In the genomic region with DNA sequence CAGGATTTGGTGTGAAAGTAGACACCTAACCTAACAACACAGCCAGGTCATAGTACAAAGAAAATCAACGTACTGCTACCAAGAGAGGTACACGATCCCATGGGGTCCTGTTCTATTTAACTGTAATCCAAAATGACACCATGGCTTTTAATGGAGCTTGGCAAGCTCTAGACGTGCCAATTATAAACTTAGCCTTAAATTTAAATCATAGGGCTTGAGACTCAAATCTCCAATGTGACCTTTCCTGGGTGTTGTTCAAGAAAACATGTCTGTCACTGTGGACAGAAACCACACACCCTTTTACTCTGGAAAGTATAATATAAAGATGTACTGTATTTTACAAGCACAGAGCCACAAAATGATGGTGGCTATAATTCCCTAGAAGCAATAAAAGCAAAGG, we compare ENCODE assay signal across 29 cellular contexts.
"Had no signal": no experiment of that assay in that cellular context is flagged by ENCODE, and none has a peak within 500 bp of the region (broad histone marks: within the 10 kb centered on the region; RNA-seq: fewer than 3 reads in every experiment).

No MANE protein-coding gene starts in this region.

- H3K9me3 Mint-ChIP-seq: activated B cell treated with CpG ODN at 0.5 μM for 24 hours; activated CD4-positive, alpha-beta T cell treated with anti-CD3 and anti-CD28 coated beads, Interleukin-2, amount 10 ng/mL, durations not matched to agents 24 days and 14 days; activated T-cell treated with anti-CD3 and anti-CD28 coated beads, Interleukin-2, amount 50 U/mL, for 24 hours; activated T-helper 1 cell treated with anti-CD3 and anti-CD28 coated beads, Interleukin-12 subunit alpha, Interleukin-12 subunit beta, Interleukin-2, Interleukin-4 antibody, amounts not matched to agents 30 ng/mL and 10 ng/mL and 1 ng/mL, durations not matched to agents 14 hours and 24 hours and 36 hours; T-cell had no signal

- H3K4me3 ChIP-seq: ascending aorta, body of pancreas, SJSA1 had no signal

- H3K36me3 Mint-ChIP-seq: activated CD8-positive, alpha-beta memory T cell treated with anti-CD3 and anti-CD28 coated beads, Interleukin-2, amount 10 ng/mL, durations not matched to agents 7 days and 5 days; activated naive CD4-positive, alpha-beta T cell treated with anti-CD3 and anti-CD28 coated beads, Interleukin-2, amount 50 U/mL, for 24 hours; T-cell had no signal

- H3K9me3 ChIP-seq: ascending aorta, body of pancreas, SJSA1 had no signal

- H3K27ac Mint-ChIP-seq: activated B cell treated with CpG ODN at 0.5 μM for 24 hours; activated CD4-positive, alpha-beta T cell treated with anti-CD3 and anti-CD28 coated beads, Interleukin-2, amount 10 ng/mL, durations not matched to agents 24 days and 14 days; activated CD8-positive, alpha-beta memory T cell treated with anti-CD3 and anti-CD28 coated beads, Interleukin-2, amount 10 ng/mL, durations not matched to agents 7 days and 5 days; activated naive CD4-positive, alpha-beta T cell treated with anti-CD3 and anti-CD28 coated beads, Interleukin-2, amount 50 U/mL, for 24 hours; activated T-cell treated with anti-CD3 and anti-CD28 coated beads, Interleukin-2, amount 50 U/mL, for 24 hours; activated T-helper 1 cell treated with anti-CD3 and anti-CD28 coated beads, Interleukin-12 subunit alpha, Interleukin-12 subunit beta, Interleukin-2, Interleukin-4 antibody, amounts not matched to agents 30 ng/mL and 10 ng/mL and 1 ng/mL, durations not matched to agents 14 hours and 24 hours and 36 hours; T-cell had no signal

- H3K4me3 Mint-ChIP-seq: activated B cell treated with CpG ODN at 0.5 μM for 24 hours; activated CD4-positive, alpha-beta T cell treated with anti-CD3 and anti-CD28 coated beads, Interleukin-2, amount 10 ng/mL, durations not matched to agents 24 days and 14 days; activated CD8-positive, alpha-beta memory T cell treated with anti-CD3 and anti-CD28 coated beads, Interleukin-2, amount 10 ng/mL, durations not matched to agents 7 days and 5 days; activated naive CD4-positive, alpha-beta T cell treated with anti-CD3 and anti-CD28 coated beads, Interleukin-2, amount 50 U/mL, for 24 hours; activated T-cell treated with anti-CD3 and anti-CD28 coated beads, Interleukin-2, amount 50 U/mL, for 24 hours; activated T-helper 1 cell treated with anti-CD3 and anti-CD28 coated beads, Interleukin-12 subunit alpha, Interleukin-12 subunit beta, Interleukin-2, Interleukin-4 antibody, amounts not matched to agents 30 ng/mL and 10 ng/mL and 1 ng/mL, durations not matched to agents 14 hours and 24 hours and 36 hours; T-cell had no signal

- H3K36me3 ChIP-seq: ascending aorta, SJSA1 had no signal

- H3K9ac ChIP-seq: KMS-11 had no signal

- H3K27ac ChIP-seq: ascending aorta, body of pancreas, KMS-11, SJSA1 had no signal

- H3K4me1 Mint-ChIP-seq: activated B cell treated with CpG ODN at 0.5 μM for 24 hours; activated CD4-positive, alpha-beta T cell treated with anti-CD3 and anti-CD28 coated beads, Interleukin-2, amount 10 ng/mL, durations not matched to agents 24 days and 14 days; activated naive CD4-positive, alpha-beta T cell treated with anti-CD3 and anti-CD28 coated beads, Interleukin-2, amount 50 U/mL, for 24 hours had no signal

- DNase-seq: activated B cell treated with CpG ODN at 0.5 μM for 24 hours; activated CD4-positive, alpha-beta T cell treated with anti-CD3 and anti-CD28 coated beads for 1 hour; activated CD4-positive, alpha-beta T cell treated with anti-CD3 and anti-CD28 coated beads, Interleukin-2, amount 10 ng/mL, durations not matched to agents 24 days and 14 days; activated CD4-positive, alpha-beta T cell treated with anti-CD3 and anti-CD28 coated beads, Interleukin-2, amount 50 U/mL, for 48 hours; activated CD8-positive, alpha-beta memory T cell treated with anti-CD3 and anti-CD28 coated beads, Interleukin-2, amount 10 ng/mL, durations not matched to agents 7 days and 5 days; activated effector memory CD4-positive, alpha-beta T cell treated with Interleukin-2 at 50 U/mL for 16 hours; activated naive CD4-positive, alpha-beta T cell; activated T-cell treated with anti-CD3 and anti-CD28 coated beads, Interleukin-2, amount 50 U/mL, for 24 hours; amniotic stem cell; body of pancreas; NCI-H1092; NCI-H1417; NCI-H1694; NCI-H446 treated with DMSO at 0.1 percent for 48 hours; NCI-H524 treated with DMSO at 0.1 percent for 48 hours; NCI-H774; NK-92 treated with Interleukin-12 subunit alpha and Interleukin-12 subunit beta, amount 100 ng/mL, for 24 hours; OCI-M1; RPMI8226; SHP77; T-cell; T-helper 2 cell; T1000 had no signal

- H3K27me3 Mint-ChIP-seq: activated B cell treated with CpG ODN at 0.5 μM for 24 hours; activated CD4-positive, alpha-beta T cell treated with anti-CD3 and anti-CD28 coated beads, Interleukin-2, amount 10 ng/mL, durations not matched to agents 24 days and 14 days; activated CD8-positive, alpha-beta memory T cell treated with anti-CD3 and anti-CD28 coated beads, Interleukin-2, amount 10 ng/mL, durations not matched to agents 7 days and 5 days; activated naive CD4-positive, alpha-beta T cell treated with anti-CD3 and anti-CD28 coated beads, Interleukin-2, amount 50 U/mL, for 24 hours; activated T-cell treated with anti-CD3 and anti-CD28 coated beads, Interleukin-2, amount 50 U/mL, for 24 hours; T-cell had no signal

- ATAC-seq: activated CD8-positive, alpha-beta memory T cell treated with anti-CD3 and anti-CD28 coated beads, Interleukin-2, amount 10 ng/mL, durations not matched to agents 7 days and 5 days; body of pancreas; Panc1; T-cell had no signal

- H3K27me3 ChIP-seq: ascending aorta, body of pancreas, SJSA1 had no signal

- H3K4me1 ChIP-seq: ascending aorta, body of pancreas, SJSA1 had no signal
